ENCODE assay signal across 8 cellular contexts in the genomic region with DNA sequence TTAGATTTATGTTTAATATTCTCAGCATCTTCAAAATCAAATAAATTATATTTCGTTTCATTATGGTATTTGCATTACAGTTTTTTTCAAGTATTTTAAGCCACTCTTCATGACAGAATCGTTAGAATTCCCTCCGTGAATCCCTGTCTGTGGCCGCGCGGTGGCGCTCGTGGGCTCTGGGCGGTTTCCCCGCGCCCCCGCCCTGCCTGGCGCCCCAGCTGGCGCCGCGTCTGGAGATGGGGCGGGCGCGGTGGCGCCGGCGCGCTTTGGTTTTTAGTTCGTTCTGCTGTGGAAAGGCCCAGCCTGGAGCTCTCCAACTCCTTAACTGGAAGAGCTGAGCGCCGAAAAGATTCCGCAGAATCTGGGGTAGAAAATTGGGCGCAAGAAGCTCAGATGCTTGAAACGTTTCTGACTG. TPM values are rescaled to one million over a fixed set of nuclear protein-coding genes. Genes with fewer than 3 reads are reported as not detected.
A peak's percentile ranks its signal among the peaks of the same experiment; 100 is the strongest.
DNase-seq lines count a peak whose midpoint lies in the region; ATAC-seq and TF ChIP-seq lines count a peak whose summit lies in the region.

No MANE protein-coding gene starts in this region.

- H3K9me3 ChIP-seq in CD4-positive, CD25-positive, alpha-beta regulatory T cell (ENCODE audit: control insufficient read depth in 2 of 2, low read length in 2 of 2) = peaks cover 0 to 6% of the 10 kb centered on the region in 2 experiments
- H3K9me3 ChIP-seq in HUES6 (ENCODE audit: control insufficient read depth, insufficient read depth, low read depth, low read length) = no peaks in the 10 kb centered on the region
- no peaks in the 10 kb centered on the region for H3K9me3 ChIP-seq in parathyroid adenoma (ENCODE audit: control insufficient read depth, low read length)

- H3K36me3 Mint-ChIP-seq in CD4-positive, CD25-positive, alpha-beta regulatory T cell = peaks cover 52% of the 10 kb centered on the region
- H3K36me3 Mint-ChIP-seq in activated naive CD8-positive, alpha-beta T cell treated with anti-CD3 and anti-CD28 coated beads for 36 hours = peaks cover 24% of the 10 kb centered on the region

- no peak overlapping the region for H2AFZ ChIP-seq in parathyroid adenoma

- H3K4me1 Mint-ChIP-seq in CD4-positive, CD25-positive, alpha-beta regulatory T cell = peaks cover 0 to 15% (median 10%) of the 10 kb centered on the region in 4 donors
- peaks cover 28% of the 10 kb centered on the region for H3K4me1 Mint-ChIP-seq in activated naive CD8-positive, alpha-beta T cell treated with anti-CD3 and anti-CD28 coated beads for 36 hours

- TF ChIP-seq CTCF in parathyroid adenoma (IDR thresholded peaks at IDR 0.05) = peak; percentile 28

- no peak overlapping the region for H3K27ac ChIP-seq in CD4-positive, CD25-positive, alpha-beta regulatory T cell (ENCODE audit: insufficient read depth, low read length, poor library complexity, severe bottlenecking)
- H3K27ac ChIP-seq in HUES6 (ENCODE audit: low read depth, low read length) (no peak overlapping the region), parathyroid adenoma (no peak overlapping the region)

- H3K4me3 Mint-ChIP-seq in CD4-positive, CD25-positive, alpha-beta regulatory T cell = peak overlapping the region in 1 of 4 donors; percentile 16
- H3K4me3 Mint-ChIP-seq in activated naive CD8-positive, alpha-beta T cell treated with anti-CD3 and anti-CD28 coated beads for 36 hours = peak overlapping the region; percentile 58

- no peaks in the 10 kb centered on the region for H3K79me2 ChIP-seq in parathyroid adenoma

- peak; percentile 15 to 63 (median 41) for DNase-seq in CD4-positive, CD25-positive, alpha-beta regulatory T cell
- DNase-seq in activated naive CD8-positive, alpha-beta T cell treated with anti-CD3 and anti-CD28 coated beads for 36 hours = peak; percentile 53
- peak; percentile 39 to 91 (median 80) for DNase-seq in head of caudate nucleus

- H3K27me3 Mint-ChIP-seq in CD4-positive, CD25-positive, alpha-beta regulatory T cell = no peaks in the 10 kb centered on the region
- no peaks in the 10 kb centered on the region for H3K27me3 Mint-ChIP-seq in activated naive CD8-positive, alpha-beta T cell treated with anti-CD3 and anti-CD28 coated beads for 36 hours

- peak overlapping the region; percentile 28 for H3K4me2 ChIP-seq in parathyroid adenoma (ENCODE audit: low read length)

- no peak overlapping the region for H3K4me3 ChIP-seq in CD4-positive, CD25-positive, alpha-beta regulatory T cell (ENCODE audit: low read depth, low read length)
- H3K4me3 ChIP-seq in HUES6 (ENCODE audit: low read depth, low read length) (peak overlapping the region; percentile 36; the same call in 1 of the 2 replicates), parathyroid adenoma (ENCODE audit: low read depth, low read length) (no peak overlapping the region)

- no peaks in the 10 kb centered on the region for H3K4me1 ChIP-seq in CD4-positive, CD25-positive, alpha-beta regulatory T cell (ENCODE audit: control insufficient read depth, insufficient read depth, low read length, poor library complexity, severe bottlenecking)
- H3K4me1 ChIP-seq in HUES6 (ENCODE audit: control insufficient read depth, insufficient read depth, low read length) (no peaks in the 10 kb centered on the region), parathyroid adenoma (no peaks in the 10 kb centered on the region)

- H3K27me3 ChIP-seq in CD4-positive, CD25-positive, alpha-beta regulatory T cell (ENCODE audit: control insufficient read depth, insufficient read depth, low read length) = no peaks in the 10 kb centered on the region
- no peaks in the 10 kb centered on the region for H3K27me3 ChIP-seq in HUES6 (ENCODE audit: control insufficient read depth, insufficient read depth, low read length)
- H3K27me3 ChIP-seq in parathyroid adenoma (ENCODE audit: control insufficient read depth, insufficient read depth, low read length) = no peaks in the 10 kb centered on the region

- peak in 1 of 2 donors; percentile 65 for ATAC-seq in CD4-positive, CD25-positive, alpha-beta regulatory T cell (ENCODE audit: low read depth in 2 of 2)
- ATAC-seq in HG03469 (IDR thresholded peaks at IDR 0.05; ENCODE audit: unreplicated experiment) (no peak), GM18498 (IDR thresholded peaks at IDR 0.05; ENCODE audit: unreplicated experiment) (no peak), HG03571 (IDR thresholded peaks at IDR 0.05; ENCODE audit: unreplicated experiment) (no peak)

- peaks cover 44% of the 10 kb centered on the region for H3K36me3 ChIP-seq in CD4-positive, CD25-positive, alpha-beta regulatory T cell (ENCODE audit: control insufficient read depth, insufficient read depth, low read length)
- H3K36me3 ChIP-seq in HUES6 (ENCODE audit: control insufficient read depth, insufficient read depth, low read length) (peaks cover 19% of the 10 kb centered on the region), parathyroid adenoma (ENCODE audit: control insufficient read depth, insufficient read depth, low read length) (no peaks in the 10 kb centered on the region)

- H3K9ac ChIP-seq in HUES6 (ENCODE audit: low read length) (no peak overlapping the region), parathyroid adenoma (no peak overlapping the region)

- intact Hi-C loops in head of caudate nucleus (cut with DNase I) = no loop called here

- no peak overlapping the region for H3K27ac Mint-ChIP-seq in CD4-positive, CD25-positive, alpha-beta regulatory T cell
- H3K27ac Mint-ChIP-seq in activated naive CD8-positive, alpha-beta T cell treated with anti-CD3 and anti-CD28 coated beads for 36 hours = peak overlapping the region; percentile 48

- H3K9me3 Mint-ChIP-seq in CD4-positive, CD25-positive, alpha-beta regulatory T cell = peaks cover 0 to 5% (median 0%) of the 10 kb centered on the region in 7 donors
- H3K9me3 Mint-ChIP-seq in activated naive CD8-positive, alpha-beta T cell treated with anti-CD3 and anti-CD28 coated beads for 36 hours = peaks cover 6% of the 10 kb centered on the region

RNA-seq across cellular contexts. Expression of a gene that starts 25.7 kb away (rescaled TPM):
- 90.4 TPM for total RNA-seq in CD4-positive, CD25-positive, alpha-beta regulatory T cell
- 100 to 1,000 TPM; 129 to 202 (median 176) TPM for polyA plus RNA-seq in CD4-positive, CD25-positive, alpha-beta regulatory T cell
- 10 to 100 TPM; 56.8 to 59.9 TPM for total RNA-seq in activated naive CD8-positive, alpha-beta T cell treated with anti-CD3 and anti-CD28 coated beads for 36 hours

RNA-seq across cellular contexts. Expression of a gene that starts 56.3 kb away (rescaled TPM):
- not detected for total RNA-seq in CD4-positive, CD25-positive, alpha-beta regulatory T cell
- under 1 TPM in 1 of 4 donors, not detected in 3; 0.54 TPM for polyA plus RNA-seq in CD4-positive, CD25-positive, alpha-beta regulatory T cell
- total RNA-seq in activated naive CD8-positive, alpha-beta T cell treated with anti-CD3 and anti-CD28 coated beads for 36 hours = 10 to 100 TPM in 1 of 2 experiments, 1 to 10 TPM in 1; 8.7 to 10.5 TPM
